1 cellular context compared by ENCODE assay signal in the genomic region with DNA sequence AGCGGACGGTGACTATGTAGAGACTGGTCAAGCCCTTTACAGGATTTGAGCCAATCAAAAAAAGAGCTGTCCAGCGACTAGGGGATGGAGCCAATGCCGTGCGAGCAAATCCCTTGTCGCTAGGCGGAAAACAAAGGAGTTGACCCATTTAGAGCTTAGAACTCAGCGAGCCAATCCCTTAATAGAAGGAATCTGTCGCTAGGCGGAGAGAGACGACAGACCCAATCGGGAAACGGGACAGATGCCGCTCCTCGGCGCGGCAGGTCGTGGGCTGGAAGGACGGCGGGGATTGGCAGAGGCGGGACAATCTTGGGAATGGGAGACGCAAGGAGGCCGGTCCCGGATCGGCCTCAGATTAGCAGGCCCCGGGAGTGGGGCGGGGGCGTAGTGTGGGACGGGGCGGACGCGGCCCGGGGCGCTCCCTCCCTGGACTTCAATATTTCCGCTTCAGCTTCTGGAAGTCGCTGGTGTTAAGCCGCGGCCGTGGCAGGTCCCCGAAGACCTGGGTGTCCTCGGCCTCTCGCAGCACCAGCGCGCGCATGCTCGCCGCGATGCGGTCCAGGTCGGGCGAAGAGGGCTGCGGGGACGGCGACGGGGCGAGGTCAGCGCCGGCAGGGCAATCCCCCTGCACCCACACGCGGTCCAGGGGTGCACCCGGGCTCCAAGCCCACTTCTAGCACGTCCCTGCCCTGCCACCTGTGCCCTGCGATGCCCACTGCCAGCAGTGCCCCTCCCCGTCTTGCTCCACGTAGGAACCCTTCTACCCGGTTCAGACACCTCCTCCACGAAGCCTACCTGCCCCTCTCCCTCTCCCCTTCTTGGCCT.
A peak's percentile ranks its signal among the peaks of the same experiment; 100 is the strongest.
TF ChIP-seq lines count a peak whose summit lies in the region.

No MANE protein-coding gene starts in this region.

TF ChIP-seq in K562, 482 proteins besides CTCF, POLR2A, EP300 and RAD21 (continued from another document and continues in another):
- TF ChIP-seq, protein P1, sequence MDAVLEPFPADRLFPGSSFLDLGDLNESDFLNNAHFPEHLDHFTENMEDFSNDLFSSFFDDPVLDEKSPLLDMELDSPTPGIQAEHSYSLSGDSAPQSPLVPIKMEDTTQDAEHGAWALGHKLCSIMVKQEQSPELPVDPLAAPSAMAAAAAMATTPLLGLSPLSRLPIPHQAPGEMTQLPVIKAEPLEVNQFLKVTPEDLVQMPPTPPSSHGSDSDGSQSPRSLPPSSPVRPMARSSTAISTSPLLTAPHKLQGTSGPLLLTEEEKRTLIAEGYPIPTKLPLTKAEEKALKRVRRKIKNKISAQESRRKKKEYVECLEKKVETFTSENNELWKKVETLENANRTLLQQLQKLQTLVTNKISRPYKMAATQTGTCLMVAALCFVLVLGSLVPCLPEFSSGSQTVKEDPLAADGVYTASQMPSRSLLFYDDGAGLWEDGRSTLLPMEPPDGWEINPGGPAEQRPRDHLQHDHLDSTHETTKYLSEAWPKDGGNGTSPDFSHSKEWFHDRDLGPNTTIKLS (IDR thresholded peaks at IDR 0.05; ENCODE audit: borderline replicate concordance, low read depth), result peak; percentile 19; the same call in 1 of the 2 replicates
- TF ChIP-seq XRCC3 (IDR thresholded peaks at IDR 0.05) (no peak), KHSRP (IDR thresholded peaks at IDR 0.05) (no peak), SMARCE1 (IDR thresholded peaks at IDR 0.05) (0 out of 2 replicates have a peak, but pooled peaks have one; percentile 12), ARNT (IDR thresholded peaks at IDR 0.05) (no peak), SAFB2 (IDR thresholded peaks at IDR 0.05; ENCODE audit: borderline replicate concordance, low read depth, low read length, severe bottlenecking) (no peak), CAMTA2 (CRISPR knock-in tag; conservative IDR thresholded peaks at IDR 0.05) (0 out of 2 replicates have a peak, but pooled peaks have one; percentile 75), MXI1 (IDR thresholded peaks at IDR 0.05; ENCODE audit: low read depth, low read length) (no peak), POLR2AphosphoS2 (IDR thresholded peaks at IDR 0.05; ENCODE audit: low read length) (no peak; the same call in none of the 2 replicates), NCOA2 (IDR thresholded peaks at IDR 0.05; ENCODE audit: partially characterized antibody in 2 of 2) (no peak), ZNF197 (CRISPR knock-in tag; IDR thresholded peaks at IDR 0.05; ENCODE audit: low read depth) (no peak), CEBPG (CRISPR knock-in tag; IDR thresholded peaks at IDR 0.05) (no peak), CEBPG (tag; conservative IDR thresholded peaks at IDR 0.05 in 1 of 2, IDR thresholded peaks at IDR 0.05 in 1 of 2) (no peak), TBP (optimal IDR thresholded peaks at IDR 0.05; ENCODE audit: low read depth, low read length) (peak; percentile 59), EGR1 (conservative IDR thresholded peaks at IDR 0.05) (peak; percentile 95), ZNF778 (CRISPR knock-in tag; IDR thresholded peaks at IDR 0.05) (no peak), CBX8 (IDR thresholded peaks at IDR 0.05; ENCODE audit: borderline replicate concordance, extremely low read depth, low read depth, low read length, poor library complexity, severe bottlenecking) (no peak), FOXP1 (CRISPR knock-in tag; IDR thresholded peaks at IDR 0.05) (peak; percentile 46; the same call in 1 of the 2 replicates), POU5F1 (IDR thresholded peaks at IDR 0.05; ENCODE audit: borderline replicate concordance, low read depth, low read length, partially characterized antibody) (no peak), HMG20A (CRISPR knock-in tag; conservative IDR thresholded peaks at IDR 0.05) (no peak), HDAC8 (tag; IDR thresholded peaks at IDR 0.05) (no peak), ETS2 (tag; IDR thresholded peaks at IDR 0.05; ENCODE audit: borderline replicate concordance, poor library complexity, severe bottlenecking) (no peak), POLR2G (IDR thresholded peaks at IDR 0.05; ENCODE audit: low read depth, low read length) (peak; percentile 74)
- TF ChIP-seq, protein P2, sequence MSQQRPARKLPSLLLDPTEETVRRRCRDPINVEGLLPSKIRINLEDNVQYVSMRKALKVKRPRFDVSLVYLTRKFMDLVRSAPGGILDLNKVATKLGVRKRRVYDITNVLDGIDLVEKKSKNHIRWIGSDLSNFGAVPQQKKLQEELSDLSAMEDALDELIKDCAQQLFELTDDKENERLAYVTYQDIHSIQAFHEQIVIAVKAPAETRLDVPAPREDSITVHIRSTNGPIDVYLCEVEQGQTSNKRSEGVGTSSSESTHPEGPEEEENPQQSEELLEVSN (IDR thresholded peaks at IDR 0.05; ENCODE audit: borderline replicate concordance in 1 of 2, extremely low read depth in 1 of 2, insufficient read depth in 1 of 2, insufficient read length in 1 of 2, low read depth in 1 of 2, low read length in 1 of 2, poor library complexity in 1 of 2, severe bottlenecking in 1 of 2), result peak; percentile 71 to 85
- TF ChIP-seq, protein P3, sequence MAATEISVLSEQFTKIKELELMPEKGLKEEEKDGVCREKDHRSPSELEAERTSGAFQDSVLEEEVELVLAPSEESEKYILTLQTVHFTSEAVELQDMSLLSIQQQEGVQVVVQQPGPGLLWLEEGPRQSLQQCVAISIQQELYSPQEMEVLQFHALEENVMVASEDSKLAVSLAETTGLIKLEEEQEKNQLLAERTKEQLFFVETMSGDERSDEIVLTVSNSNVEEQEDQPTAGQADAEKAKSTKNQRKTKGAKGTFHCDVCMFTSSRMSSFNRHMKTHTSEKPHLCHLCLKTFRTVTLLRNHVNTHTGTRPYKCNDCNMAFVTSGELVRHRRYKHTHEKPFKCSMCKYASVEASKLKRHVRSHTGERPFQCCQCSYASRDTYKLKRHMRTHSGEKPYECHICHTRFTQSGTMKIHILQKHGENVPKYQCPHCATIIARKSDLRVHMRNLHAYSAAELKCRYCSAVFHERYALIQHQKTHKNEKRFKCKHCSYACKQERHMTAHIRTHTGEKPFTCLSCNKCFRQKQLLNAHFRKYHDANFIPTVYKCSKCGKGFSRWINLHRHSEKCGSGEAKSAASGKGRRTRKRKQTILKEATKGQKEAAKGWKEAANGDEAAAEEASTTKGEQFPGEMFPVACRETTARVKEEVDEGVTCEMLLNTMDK (IDR thresholded peaks at IDR 0.05; ENCODE audit: borderline replicate concordance, insufficient read depth, low read depth, low read length, poor library complexity, severe bottlenecking), result no peak
- TF ChIP-seq, protein P4, sequence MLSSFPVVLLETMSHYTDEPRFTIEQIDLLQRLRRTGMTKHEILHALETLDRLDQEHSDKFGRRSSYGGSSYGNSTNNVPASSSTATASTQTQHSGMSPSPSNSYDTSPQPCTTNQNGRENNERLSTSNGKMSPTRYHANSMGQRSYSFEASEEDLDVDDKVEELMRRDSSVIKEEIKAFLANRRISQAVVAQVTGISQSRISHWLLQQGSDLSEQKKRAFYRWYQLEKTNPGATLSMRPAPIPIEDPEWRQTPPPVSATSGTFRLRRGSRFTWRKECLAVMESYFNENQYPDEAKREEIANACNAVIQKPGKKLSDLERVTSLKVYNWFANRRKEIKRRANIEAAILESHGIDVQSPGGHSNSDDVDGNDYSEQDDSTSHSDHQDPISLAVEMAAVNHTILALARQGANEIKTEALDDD (IDR thresholded peaks at IDR 0.05), result no peak
- TF ChIP-seq, protein P5, sequence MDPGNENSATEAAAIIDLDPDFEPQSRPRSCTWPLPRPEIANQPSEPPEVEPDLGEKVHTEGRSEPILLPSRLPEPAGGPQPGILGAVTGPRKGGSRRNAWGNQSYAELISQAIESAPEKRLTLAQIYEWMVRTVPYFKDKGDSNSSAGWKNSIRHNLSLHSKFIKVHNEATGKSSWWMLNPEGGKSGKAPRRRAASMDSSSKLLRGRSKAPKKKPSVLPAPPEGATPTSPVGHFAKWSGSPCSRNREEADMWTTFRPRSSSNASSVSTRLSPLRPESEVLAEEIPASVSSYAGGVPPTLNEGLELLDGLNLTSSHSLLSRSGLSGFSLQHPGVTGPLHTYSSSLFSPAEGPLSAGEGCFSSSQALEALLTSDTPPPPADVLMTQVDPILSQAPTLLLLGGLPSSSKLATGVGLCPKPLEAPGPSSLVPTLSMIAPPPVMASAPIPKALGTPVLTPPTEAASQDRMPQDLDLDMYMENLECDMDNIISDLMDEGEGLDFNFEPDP (CRISPR knock-in tag; IDR thresholded peaks at IDR 0.05), result no peak
- TF ChIP-seq, protein P6, sequence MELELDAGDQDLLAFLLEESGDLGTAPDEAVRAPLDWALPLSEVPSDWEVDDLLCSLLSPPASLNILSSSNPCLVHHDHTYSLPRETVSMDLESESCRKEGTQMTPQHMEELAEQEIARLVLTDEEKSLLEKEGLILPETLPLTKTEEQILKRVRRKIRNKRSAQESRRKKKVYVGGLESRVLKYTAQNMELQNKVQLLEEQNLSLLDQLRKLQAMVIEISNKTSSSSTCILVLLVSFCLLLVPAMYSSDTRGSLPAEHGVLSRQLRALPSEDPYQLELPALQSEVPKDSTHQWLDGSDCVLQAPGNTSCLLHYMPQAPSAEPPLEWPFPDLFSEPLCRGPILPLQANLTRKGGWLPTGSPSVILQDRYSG (tag; conservative IDR thresholded peaks at IDR 0.05; ENCODE audit: low read depth), result no peak
- TF ChIP-seq, protein P7, sequence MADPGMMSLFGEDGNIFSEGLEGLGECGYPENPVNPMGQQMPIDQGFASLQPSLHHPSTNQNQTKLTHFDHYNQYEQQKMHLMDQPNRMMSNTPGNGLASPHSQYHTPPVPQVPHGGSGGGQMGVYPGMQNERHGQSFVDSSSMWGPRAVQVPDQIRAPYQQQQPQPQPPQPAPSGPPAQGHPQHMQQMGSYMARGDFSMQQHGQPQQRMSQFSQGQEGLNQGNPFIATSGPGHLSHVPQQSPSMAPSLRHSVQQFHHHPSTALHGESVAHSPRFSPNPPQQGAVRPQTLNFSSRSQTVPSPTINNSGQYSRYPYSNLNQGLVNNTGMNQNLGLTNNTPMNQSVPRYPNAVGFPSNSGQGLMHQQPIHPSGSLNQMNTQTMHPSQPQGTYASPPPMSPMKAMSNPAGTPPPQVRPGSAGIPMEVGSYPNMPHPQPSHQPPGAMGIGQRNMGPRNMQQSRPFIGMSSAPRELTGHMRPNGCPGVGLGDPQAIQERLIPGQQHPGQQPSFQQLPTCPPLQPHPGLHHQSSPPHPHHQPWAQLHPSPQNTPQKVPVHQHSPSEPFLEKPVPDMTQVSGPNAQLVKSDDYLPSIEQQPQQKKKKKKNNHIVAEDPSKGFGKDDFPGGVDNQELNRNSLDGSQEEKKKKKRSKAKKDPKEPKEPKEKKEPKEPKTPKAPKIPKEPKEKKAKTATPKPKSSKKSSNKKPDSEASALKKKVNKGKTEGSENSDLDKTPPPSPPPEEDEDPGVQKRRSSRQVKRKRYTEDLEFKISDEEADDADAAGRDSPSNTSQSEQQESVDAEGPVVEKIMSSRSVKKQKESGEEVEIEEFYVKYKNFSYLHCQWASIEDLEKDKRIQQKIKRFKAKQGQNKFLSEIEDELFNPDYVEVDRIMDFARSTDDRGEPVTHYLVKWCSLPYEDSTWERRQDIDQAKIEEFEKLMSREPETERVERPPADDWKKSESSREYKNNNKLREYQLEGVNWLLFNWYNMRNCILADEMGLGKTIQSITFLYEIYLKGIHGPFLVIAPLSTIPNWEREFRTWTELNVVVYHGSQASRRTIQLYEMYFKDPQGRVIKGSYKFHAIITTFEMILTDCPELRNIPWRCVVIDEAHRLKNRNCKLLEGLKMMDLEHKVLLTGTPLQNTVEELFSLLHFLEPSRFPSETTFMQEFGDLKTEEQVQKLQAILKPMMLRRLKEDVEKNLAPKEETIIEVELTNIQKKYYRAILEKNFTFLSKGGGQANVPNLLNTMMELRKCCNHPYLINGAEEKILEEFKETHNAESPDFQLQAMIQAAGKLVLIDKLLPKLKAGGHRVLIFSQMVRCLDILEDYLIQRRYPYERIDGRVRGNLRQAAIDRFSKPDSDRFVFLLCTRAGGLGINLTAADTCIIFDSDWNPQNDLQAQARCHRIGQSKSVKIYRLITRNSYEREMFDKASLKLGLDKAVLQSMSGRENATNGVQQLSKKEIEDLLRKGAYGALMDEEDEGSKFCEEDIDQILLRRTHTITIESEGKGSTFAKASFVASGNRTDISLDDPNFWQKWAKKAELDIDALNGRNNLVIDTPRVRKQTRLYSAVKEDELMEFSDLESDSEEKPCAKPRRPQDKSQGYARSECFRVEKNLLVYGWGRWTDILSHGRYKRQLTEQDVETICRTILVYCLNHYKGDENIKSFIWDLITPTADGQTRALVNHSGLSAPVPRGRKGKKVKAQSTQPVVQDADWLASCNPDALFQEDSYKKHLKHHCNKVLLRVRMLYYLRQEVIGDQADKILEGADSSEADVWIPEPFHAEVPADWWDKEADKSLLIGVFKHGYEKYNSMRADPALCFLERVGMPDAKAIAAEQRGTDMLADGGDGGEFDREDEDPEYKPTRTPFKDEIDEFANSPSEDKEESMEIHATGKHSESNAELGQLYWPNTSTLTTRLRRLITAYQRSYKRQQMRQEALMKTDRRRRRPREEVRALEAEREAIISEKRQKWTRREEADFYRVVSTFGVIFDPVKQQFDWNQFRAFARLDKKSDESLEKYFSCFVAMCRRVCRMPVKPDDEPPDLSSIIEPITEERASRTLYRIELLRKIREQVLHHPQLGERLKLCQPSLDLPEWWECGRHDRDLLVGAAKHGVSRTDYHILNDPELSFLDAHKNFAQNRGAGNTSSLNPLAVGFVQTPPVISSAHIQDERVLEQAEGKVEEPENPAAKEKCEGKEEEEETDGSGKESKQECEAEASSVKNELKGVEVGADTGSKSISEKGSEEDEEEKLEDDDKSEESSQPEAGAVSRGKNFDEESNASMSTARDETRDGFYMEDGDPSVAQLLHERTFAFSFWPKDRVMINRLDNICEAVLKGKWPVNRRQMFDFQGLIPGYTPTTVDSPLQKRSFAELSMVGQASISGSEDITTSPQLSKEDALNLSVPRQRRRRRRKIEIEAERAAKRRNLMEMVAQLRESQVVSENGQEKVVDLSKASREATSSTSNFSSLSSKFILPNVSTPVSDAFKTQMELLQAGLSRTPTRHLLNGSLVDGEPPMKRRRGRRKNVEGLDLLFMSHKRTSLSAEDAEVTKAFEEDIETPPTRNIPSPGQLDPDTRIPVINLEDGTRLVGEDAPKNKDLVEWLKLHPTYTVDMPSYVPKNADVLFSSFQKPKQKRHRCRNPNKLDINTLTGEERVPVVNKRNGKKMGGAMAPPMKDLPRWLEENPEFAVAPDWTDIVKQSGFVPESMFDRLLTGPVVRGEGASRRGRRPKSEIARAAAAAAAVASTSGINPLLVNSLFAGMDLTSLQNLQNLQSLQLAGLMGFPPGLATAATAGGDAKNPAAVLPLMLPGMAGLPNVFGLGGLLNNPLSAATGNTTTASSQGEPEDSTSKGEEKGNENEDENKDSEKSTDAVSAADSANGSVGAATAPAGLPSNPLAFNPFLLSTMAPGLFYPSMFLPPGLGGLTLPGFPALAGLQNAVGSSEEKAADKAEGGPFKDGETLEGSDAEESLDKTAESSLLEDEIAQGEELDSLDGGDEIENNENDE (IDR thresholded peaks at IDR 0.05; ENCODE audit: low read depth, low read length), result no peak
- TF ChIP-seq, protein P8, sequence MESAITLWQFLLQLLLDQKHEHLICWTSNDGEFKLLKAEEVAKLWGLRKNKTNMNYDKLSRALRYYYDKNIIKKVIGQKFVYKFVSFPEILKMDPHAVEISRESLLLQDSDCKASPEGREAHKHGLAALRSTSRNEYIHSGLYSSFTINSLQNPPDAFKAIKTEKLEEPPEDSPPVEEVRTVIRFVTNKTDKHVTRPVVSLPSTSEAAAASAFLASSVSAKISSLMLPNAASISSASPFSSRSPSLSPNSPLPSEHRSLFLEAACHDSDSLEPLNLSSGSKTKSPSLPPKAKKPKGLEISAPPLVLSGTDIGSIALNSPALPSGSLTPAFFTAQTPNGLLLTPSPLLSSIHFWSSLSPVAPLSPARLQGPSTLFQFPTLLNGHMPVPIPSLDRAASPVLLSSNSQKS (CRISPR knock-in tag; IDR thresholded peaks at IDR 0.05), result no peak
